8 cellular contexts compared by ENCODE assay signal in the genomic region with DNA sequence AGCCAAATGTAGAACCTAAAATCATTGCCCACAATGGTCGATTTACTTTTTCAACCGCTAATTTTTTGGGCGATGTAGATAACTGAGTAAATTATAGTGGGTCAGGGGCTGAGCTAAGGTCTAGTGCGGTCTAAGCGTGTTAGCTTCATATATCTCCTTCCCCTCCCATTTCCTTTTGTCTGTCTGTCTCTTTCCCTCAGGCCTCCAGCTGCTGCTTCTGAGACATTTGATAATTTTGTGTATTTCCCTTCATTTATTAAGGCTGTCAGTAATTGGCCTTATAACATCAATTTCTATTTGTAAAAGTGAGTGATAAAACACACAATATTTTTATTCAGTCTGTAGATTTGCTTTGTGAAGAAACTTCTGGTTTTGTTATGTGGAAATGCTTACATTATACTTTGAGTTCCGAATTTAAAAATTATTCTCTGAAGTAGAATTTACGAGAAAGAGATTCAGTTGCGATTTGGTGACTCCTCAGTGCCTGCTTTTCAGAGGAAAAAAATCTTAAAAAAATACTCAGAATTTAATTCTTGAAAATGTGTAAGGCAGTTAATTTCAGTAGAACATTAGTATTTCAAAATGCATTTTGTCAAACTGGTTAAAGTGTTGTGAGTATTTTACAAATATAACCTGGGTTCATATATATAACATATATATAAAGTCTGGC. TPM values are rescaled to one million over a fixed set of nuclear protein-coding genes. Genes with fewer than 3 reads are reported as not detected.
DNase-seq lines count a peak whose midpoint lies in the region; ATAC-seq, FAIRE-seq and TF ChIP-seq lines count a peak whose summit lies in the region.

No MANE protein-coding gene starts in this region.

- no peak overlapping the region for H2BK5ac ChIP-seq in trophoblast cell (ENCODE audit: low read depth, low read length, poor library complexity)

- H4K8ac ChIP-seq in trophoblast cell (ENCODE audit: low read depth, low read length), result no peak overlapping the region

- H3K36me3 ChIP-seq in ectodermal cell (ENCODE audit: control insufficient read depth, insufficient read depth, low read length) (no peaks in the 10 kb centered on the region), trophoblast cell (ENCODE audit: control insufficient read depth in 1 of 2, insufficient read depth in 2 of 2, low read length in 2 of 2) (no peaks in the 10 kb centered on the region)

- no peak for FAIRE-seq in H54 (lab: Jason Lieb, UNC)

- no peak overlapping the region for H2BK12ac ChIP-seq in trophoblast cell (ENCODE audit: low read length)

- H3K4me2 ChIP-seq in trophoblast cell (ENCODE audit: low read length), result peak overlapping the region; percentile 89

- DNase-seq in GM12865 (ENCODE audit: low read depth) (no peak), NCI-H82 treated with DMSO at 0.1 percent for 48 hours (lab: John Stamatoyannopoulos, UW; ENCODE audit: unreplicated experiment) (peak; percentile 52), trophoblast cell (no peak), H54 (ENCODE audit: insufficient read length, low spot score) (no peak), HuH-7.5 (ENCODE audit: low spot score) (no peak)
- no peak for DNase-seq in effector CD4-positive, alpha-beta T cell

- TF ChIP-seq POLR2A in H54 (IDR thresholded peaks at IDR 0.05; ENCODE audit: low read depth, low read length), result no peak

- H3K79me2 ChIP-seq in trophoblast cell (ENCODE audit: control insufficient read depth, insufficient read depth, low read length, poor library complexity), result peaks cover 3% of the 10 kb centered on the region

- WGBS in ectodermal cell, 2 experiments, result 51 to 73% methylated on average over 3 to 8 of the region's 8 CpGs
- WGBS in trophoblast cell (ENCODE audit: extremely low coverage, insufficient coverage, insufficient read length), result no CpG with 5 or more reads among the region's 8 CpGs

- no peak overlapping the region for H3K18ac ChIP-seq in trophoblast cell (ENCODE audit: low read length)

- no peak for ATAC-seq in HG02981 (IDR thresholded peaks at IDR 0.05; ENCODE audit: unreplicated experiment)

- H3K14ac ChIP-seq in trophoblast cell (ENCODE audit: low read length), result no peak overlapping the region

- no peak overlapping the region for H2BK120ac ChIP-seq in trophoblast cell (ENCODE audit: insufficient read depth, low read length, poor library complexity)

- no peak overlapping the region for H4K12ac ChIP-seq in trophoblast cell (ENCODE audit: low read depth, low read length)

- H3K4me3 ChIP-seq in GM12865 (ENCODE audit: low read depth, low read length) (peak overlapping the region; percentile 89), ectodermal cell (ENCODE audit: insufficient read depth, low read depth, low read length) (peak overlapping the region; percentile 74), trophoblast cell (ENCODE audit: low read depth, low read length) (peak overlapping the region; percentile 92)

- H3K9me3 ChIP-seq in ectodermal cell (ENCODE audit: control insufficient read depth, low read length) (no peaks in the 10 kb centered on the region), trophoblast cell (ENCODE audit: insufficient read depth, low read depth, low read length) (no peaks in the 10 kb centered on the region)

- H3K4me1 ChIP-seq in ectodermal cell (ENCODE audit: control insufficient read depth, insufficient read depth, low read length), result no peaks in the 10 kb centered on the region
- no peaks in the 10 kb centered on the region for H3K4me1 ChIP-seq in trophoblast cell (ENCODE audit: control insufficient read depth in 1 of 2, insufficient read depth in 2 of 2, low read length in 2 of 2)

- peaks cover 35% of the 10 kb centered on the region for H3K27me3 ChIP-seq in ectodermal cell (ENCODE audit: control insufficient read depth, insufficient read depth, low read length, poor library complexity, severe bottlenecking)
- no peaks in the 10 kb centered on the region for H3K27me3 ChIP-seq in trophoblast cell (ENCODE audit: insufficient read depth, low read length)

- H3K27ac ChIP-seq in ectodermal cell (ENCODE audit: insufficient read depth, low read depth, low read length, poor library complexity, severe bottlenecking) (no peak overlapping the region), trophoblast cell (ENCODE audit: low read depth, low read length) (no peak overlapping the region)

- TF ChIP-seq CTCF in GM12865 (IDR thresholded peaks at IDR 0.05; ENCODE audit: insufficient read depth, low read depth, low read length, missing control alignments), result no peak

- no peak overlapping the region for H3K23ac ChIP-seq in trophoblast cell (ENCODE audit: low read length)

- H3K79me1 ChIP-seq in trophoblast cell (ENCODE audit: low read length), result peaks cover 4% of the 10 kb centered on the region

- no peak overlapping the region for H3K4ac ChIP-seq in trophoblast cell (ENCODE audit: low read depth, low read length)

- H2AFZ ChIP-seq in trophoblast cell (ENCODE audit: insufficient read depth, low read length, poor library complexity), result no peak overlapping the region

- H3K9ac ChIP-seq in trophoblast cell (ENCODE audit: low read length), result no peak overlapping the region

- H2AK5ac ChIP-seq in trophoblast cell (ENCODE audit: low read length), result no peak overlapping the region

- no peak overlapping the region for H4K91ac ChIP-seq in trophoblast cell (ENCODE audit: low read depth, low read length)

RNA-seq across cellular contexts. Expression of gene TMEM170B, which starts 1.4 kb away (rescaled TPM):
- polyA plus RNA-seq in ectodermal cell (2013, experiment 1 of 4), result 7.8 TPM
- 8.0 TPM for polyA plus RNA-seq in ectodermal cell (2013, experiment 2 of 4)
- 6.8 TPM for polyA plus RNA-seq in ectodermal cell (2013, experiment 3 of 4)
- polyA plus RNA-seq in ectodermal cell (2013, experiment 4 of 4), result 7.8 TPM
- polyA plus RNA-seq in trophoblast cell (2013), result 3.2 TPM in 2 replicates
